8 cellular contexts compared by ENCODE assay signal in genomic region chr1:89994805-89995594, GRCh38. TPM values are rescaled to one million over a fixed set of nuclear protein-coding genes. Genes with fewer than 3 reads are reported as not detected.
A peak's percentile ranks its signal among the peaks of the same experiment; 100 is the strongest.
DNase-seq lines count a peak whose midpoint lies in the region; ATAC-seq and TF ChIP-seq lines count a peak whose summit lies in the region.

ZNF326 (plus strand) TSS chr1:89995110; CDS start chr1:89995258, 148 bp downstream.

- dilution Hi-C loops in mammary epithelial cell (cut with HindIII; ENCODE audit: low sequenced_read_pairs) = no loop called here

- intact Hi-C loops in mammary epithelial cell (cut with micrococcal nuclease) = loop anchor here (2.0 to 5.0 kb wide), 3 partner anchors 103 to 362 kb away; partner anchors contain the start of gene LRRC8C

- H3K36me3 ChIP-seq in WERI-Rb-1 (peaks cover 28% of the 10 kb centered on the region), mammary epithelial cell (ENCODE audit: insufficient read depth, low read length) (peaks cover 3% of the 10 kb centered on the region), smooth muscle cell (ENCODE audit: low read depth) (no peaks in the 10 kb centered on the region)

- no TSS peak for BruUV-seq in mammary epithelial cell (replicated peaks; lab: Mats Ljungman, UMichigan)

- H3K79me2 ChIP-seq in mammary epithelial cell (ENCODE audit: insufficient read depth, low read length) (peaks cover 49% of the 10 kb centered on the region), smooth muscle cell (ENCODE audit: low read depth) (peaks cover 46% of the 10 kb centered on the region)

- peaks cover 27% of the 10 kb centered on the region for H3K4me1 ChIP-seq in mammary epithelial cell (ENCODE audit: insufficient read depth, low read length)
- peaks cover 42% of the 10 kb centered on the region for H3K4me1 ChIP-seq in smooth muscle cell (ENCODE audit: low read depth)

- H2AFZ ChIP-seq in mammary epithelial cell (ENCODE audit: low read depth, low read length) = peak within 1 kb of the TSS; percentile 91
- peak within 1 kb of the TSS; percentile 77 for H2AFZ ChIP-seq in smooth muscle cell (ENCODE audit: low read depth)

- no CpG with 5 or more reads among the region's 88 CpGs for WGBS in mammary epithelial cell (ENCODE audit: low coverage, missing lambda C conversion rate)
- 1% methylated on average over 55 of the region's 88 CpGs for WGBS in smooth muscle cell (ENCODE audit: low lambda C conversion rate)

- ATAC-seq in GM18870 (IDR thresholded peaks at IDR 0.05; ENCODE audit: unreplicated experiment) = peak; percentile 76
- peak; percentile 96 for ATAC-seq in HG03135 (IDR thresholded peaks at IDR 0.05; ENCODE audit: unreplicated experiment)

- H3K27ac ChIP-seq in WERI-Rb-1 (peak within 1 kb of the TSS; percentile 94), mammary epithelial cell (ENCODE audit: insufficient read depth, low read depth, low read length) (peak within 1 kb of the TSS; percentile 89), smooth muscle cell (ENCODE audit: low read depth) (peak within 1 kb of the TSS; percentile 91)

- peak; percentile 84 for DNase-seq in AG04449 (ENCODE audit: low read depth, low spot score)
- DNase-seq in NCI-H2227 (lab: John Stamatoyannopoulos, UW; ENCODE audit: unreplicated experiment) = peak; percentile 98
- peak; percentile 97 for DNase-seq in WERI-Rb-1
- peak; percentile 98 for DNase-seq in mammary epithelial cell
- peak; percentile 100 for DNase-seq in iPS-NIHi7 (ENCODE audit: extremely low spot score)
- DNase-seq in smooth muscle cell (lab: John Stamatoyannopoulos, UW; ENCODE audit: unreplicated experiment) = peak; percentile 83

- H3K27me3 ChIP-seq in WERI-Rb-1 (ENCODE audit: insufficient read depth, low read depth, severe bottlenecking) (no peaks in the 10 kb centered on the region), mammary epithelial cell (ENCODE audit: insufficient read depth, low read length) (no peaks in the 10 kb centered on the region), smooth muscle cell (ENCODE audit: low read depth) (no peaks in the 10 kb centered on the region)

- H3K4me3 ChIP-seq in AG04449 (ENCODE audit: low read depth, low read length) (peak within 1 kb of the TSS; percentile 91), WERI-Rb-1 (ENCODE audit: low read depth, low read length) (peak within 1 kb of the TSS; percentile 66), mammary epithelial cell (replicated peaks in 1 of 3; ENCODE audit: insufficient read depth in 1 of 3, low read depth in 2 of 3, low read length in 3 of 3) (peak within 1 kb of the TSS; percentile 73 to 97 (median 84)), smooth muscle cell (peak within 1 kb of the TSS; percentile 88)

- H3K4me2 ChIP-seq in mammary epithelial cell (ENCODE audit: insufficient read depth, low read depth, low read length) (peak within 1 kb of the TSS; percentile 93), smooth muscle cell (peak within 1 kb of the TSS; percentile 90)

- POLR2A ChIA-PET in AG04449 (lab: Yijun Ruan, JAX) = interaction anchor here (0.6 kb wide), 1 partner anchor 350 kb away, joined by 3 read pairs; no protein-coding TSS in a partner anchor

- TF ChIP-seq CTCF in AG04449 (IDR thresholded peaks at IDR 0.05; ENCODE audit: insufficient read depth, low read length, missing control alignments) (peak; percentile 1), WERI-Rb-1 (IDR thresholded peaks at IDR 0.05; ENCODE audit: low read depth, low read length) (no peak), mammary epithelial cell (conservative IDR thresholded peaks at IDR 0.05 in 1 of 2, IDR thresholded peaks at IDR 0.05 in 1 of 2; ENCODE audit: extremely low read depth in 1 of 2, insufficient read depth in 1 of 2, low read depth in 1 of 2, low read length in 2 of 2) (no peak), smooth muscle cell (IDR thresholded peaks at IDR 0.05; ENCODE audit: borderline replicate concordance, insufficient read depth, poor library complexity, severe bottlenecking) (no peak)

- peak within 1 kb of the TSS; percentile 93 for H3K9ac ChIP-seq in mammary epithelial cell (ENCODE audit: insufficient read depth, low read length)
- H3K9ac ChIP-seq in smooth muscle cell (ENCODE audit: low read depth) = peak within 1 kb of the TSS; percentile 98

- H3F3A ChIP-seq in smooth muscle cell (ENCODE audit: low read depth) = peaks cover 16% of the 10 kb centered on the region

- no peaks in the 10 kb centered on the region for H4K20me1 ChIP-seq in mammary epithelial cell (ENCODE audit: insufficient read depth, low read length)
- H4K20me1 ChIP-seq in smooth muscle cell (ENCODE audit: low read depth) = peaks cover 43% of the 10 kb centered on the region

- H3K9me3 ChIP-seq in WERI-Rb-1 (ENCODE audit: severe bottlenecking) (no peaks in the 10 kb centered on the region), mammary epithelial cell (replicated peaks; ENCODE audit: insufficient read depth, low read length) (no peaks in the 10 kb centered on the region), smooth muscle cell (replicated peaks; ENCODE audit: low read depth) (no peaks in the 10 kb centered on the region)

- CTCF ChIA-PET in AG04449 (lab: Yijun Ruan, JAX) (no interaction called here), mammary epithelial cell (lab: Charles Lee; ENCODE audit: low non-redundant PET) (no interaction called here)

- in situ Hi-C loops in mammary epithelial cell (cut with MboI; ENCODE audit: low sequenced_read_pairs in 2 of 2) = loop anchor here (25.0 kb wide), 1 partner anchor 358 kb away; the partner anchor contains the start of gene LRRC8C (in 2 of the 2)

RNA-seq across cellular contexts. Expression of gene ZNF326, which starts in this region (rescaled TPM):
- total RNA-seq in mammary epithelial cell (10 to 100 TPM; 12.7 to 26.8 TPM), smooth muscle cell (11.3 and 12.8 TPM in 2 replicates)
- polyA plus RNA-seq in mammary epithelial cell (8.6 TPM), smooth muscle cell (7.7 and 11.9 TPM in 2 replicates)
- polyA minus RNA-seq in mammary epithelial cell = 7.4 TPM

Comparison
In these comparisons a context has a peak if more than half of its experiments do, and no peak if none do; other contexts are left out.
1. Peak in every context shown above with its lines: DNase-seq, ATAC-seq, H3K4me3 ChIP-seq and H3K27ac ChIP-seq.